Comparison of ENCODE assay signal across 2 cellular contexts in the genomic region with DNA sequence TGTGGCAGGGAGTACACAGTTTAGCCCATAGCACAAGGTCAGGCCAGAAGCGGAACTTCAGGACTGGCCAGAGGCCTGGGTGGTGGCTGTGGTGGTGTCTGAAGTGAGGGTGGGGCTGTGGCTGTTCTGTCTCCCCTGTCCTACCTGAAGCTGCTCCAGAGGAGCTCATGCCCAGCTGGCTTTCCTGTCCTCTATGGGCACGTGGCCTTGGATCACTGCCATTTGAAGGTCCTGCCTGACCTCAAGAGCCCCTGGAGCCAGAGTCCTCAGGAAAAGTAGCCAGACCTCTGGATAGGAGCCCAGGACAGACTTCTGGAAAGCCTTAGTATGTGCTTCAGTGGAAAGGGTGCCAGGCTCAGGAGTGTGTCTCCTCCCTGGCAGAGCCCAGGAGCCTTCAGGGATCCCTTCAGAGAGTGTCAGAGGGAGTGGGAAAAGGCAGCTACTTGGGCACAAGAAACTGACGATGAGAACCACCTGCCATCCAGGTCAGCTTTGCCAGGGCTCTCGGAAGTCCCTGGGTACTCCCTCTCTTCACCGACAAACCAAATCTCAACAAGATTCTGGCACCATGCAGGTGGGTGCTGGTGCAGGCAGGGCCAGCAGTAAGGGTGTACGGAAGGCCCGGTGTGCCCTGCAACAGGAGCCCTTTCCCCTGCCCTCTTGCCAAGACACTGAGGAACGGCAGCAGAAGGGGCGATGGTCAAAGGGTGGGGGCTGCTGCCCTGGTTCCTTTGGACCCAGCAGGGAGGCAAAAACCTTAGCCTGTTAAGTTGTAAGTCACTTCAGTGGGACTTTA.
TF ChIP-seq lines count a peak whose summit lies in the region.

No MANE protein-coding gene starts in this region.

TF ChIP-seq in H1, 55 proteins besides CTCF, POLR2A, EP300 and RAD21:
- TF ChIP-seq BCL11A (IDR thresholded peaks at IDR 0.05; ENCODE audit: low read depth in 2 of 2, low read length in 2 of 2) (no peak), HDAC2 (IDR thresholded peaks at IDR 0.05; ENCODE audit: borderline replicate concordance in 1 of 2, low read depth in 2 of 2, low read length in 2 of 2) (no peak), ASH2L (IDR thresholded peaks at IDR 0.05; ENCODE audit: low read length) (no peak), SIN3A (conservative IDR thresholded peaks at IDR 0.05 in 1 of 2, IDR thresholded peaks at IDR 0.05 in 1 of 2; ENCODE audit: low read depth in 1 of 2, low read length in 2 of 2) (no peak), GABPA (IDR thresholded peaks at IDR 0.05; ENCODE audit: borderline replicate concordance, insufficient read depth, low read length) (no peak), YY1 (IDR thresholded peaks at IDR 0.05; ENCODE audit: low read depth, low read length) (no peak), SP2 (IDR thresholded peaks at IDR 0.05; ENCODE audit: low read length) (no peak), TEAD4 (IDR thresholded peaks at IDR 0.05; ENCODE audit: low read depth, low read length) (no peak), SUZ12 (IDR thresholded peaks at IDR 0.05; ENCODE audit: low read length) (no peak), PHF8 (conservative IDR thresholded peaks at IDR 0.05; ENCODE audit: low read depth, low read length) (no peak), BACH1 (IDR thresholded peaks at IDR 0.05; ENCODE audit: low read length) (no peak), SAP30 (IDR thresholded peaks at IDR 0.05; ENCODE audit: insufficient read depth, insufficient replicate concordance, low read length) (no peak), KDM5A (IDR thresholded peaks at IDR 0.05; ENCODE audit: low read length) (no peak)
- TF ChIP-seq, protein P1, sequence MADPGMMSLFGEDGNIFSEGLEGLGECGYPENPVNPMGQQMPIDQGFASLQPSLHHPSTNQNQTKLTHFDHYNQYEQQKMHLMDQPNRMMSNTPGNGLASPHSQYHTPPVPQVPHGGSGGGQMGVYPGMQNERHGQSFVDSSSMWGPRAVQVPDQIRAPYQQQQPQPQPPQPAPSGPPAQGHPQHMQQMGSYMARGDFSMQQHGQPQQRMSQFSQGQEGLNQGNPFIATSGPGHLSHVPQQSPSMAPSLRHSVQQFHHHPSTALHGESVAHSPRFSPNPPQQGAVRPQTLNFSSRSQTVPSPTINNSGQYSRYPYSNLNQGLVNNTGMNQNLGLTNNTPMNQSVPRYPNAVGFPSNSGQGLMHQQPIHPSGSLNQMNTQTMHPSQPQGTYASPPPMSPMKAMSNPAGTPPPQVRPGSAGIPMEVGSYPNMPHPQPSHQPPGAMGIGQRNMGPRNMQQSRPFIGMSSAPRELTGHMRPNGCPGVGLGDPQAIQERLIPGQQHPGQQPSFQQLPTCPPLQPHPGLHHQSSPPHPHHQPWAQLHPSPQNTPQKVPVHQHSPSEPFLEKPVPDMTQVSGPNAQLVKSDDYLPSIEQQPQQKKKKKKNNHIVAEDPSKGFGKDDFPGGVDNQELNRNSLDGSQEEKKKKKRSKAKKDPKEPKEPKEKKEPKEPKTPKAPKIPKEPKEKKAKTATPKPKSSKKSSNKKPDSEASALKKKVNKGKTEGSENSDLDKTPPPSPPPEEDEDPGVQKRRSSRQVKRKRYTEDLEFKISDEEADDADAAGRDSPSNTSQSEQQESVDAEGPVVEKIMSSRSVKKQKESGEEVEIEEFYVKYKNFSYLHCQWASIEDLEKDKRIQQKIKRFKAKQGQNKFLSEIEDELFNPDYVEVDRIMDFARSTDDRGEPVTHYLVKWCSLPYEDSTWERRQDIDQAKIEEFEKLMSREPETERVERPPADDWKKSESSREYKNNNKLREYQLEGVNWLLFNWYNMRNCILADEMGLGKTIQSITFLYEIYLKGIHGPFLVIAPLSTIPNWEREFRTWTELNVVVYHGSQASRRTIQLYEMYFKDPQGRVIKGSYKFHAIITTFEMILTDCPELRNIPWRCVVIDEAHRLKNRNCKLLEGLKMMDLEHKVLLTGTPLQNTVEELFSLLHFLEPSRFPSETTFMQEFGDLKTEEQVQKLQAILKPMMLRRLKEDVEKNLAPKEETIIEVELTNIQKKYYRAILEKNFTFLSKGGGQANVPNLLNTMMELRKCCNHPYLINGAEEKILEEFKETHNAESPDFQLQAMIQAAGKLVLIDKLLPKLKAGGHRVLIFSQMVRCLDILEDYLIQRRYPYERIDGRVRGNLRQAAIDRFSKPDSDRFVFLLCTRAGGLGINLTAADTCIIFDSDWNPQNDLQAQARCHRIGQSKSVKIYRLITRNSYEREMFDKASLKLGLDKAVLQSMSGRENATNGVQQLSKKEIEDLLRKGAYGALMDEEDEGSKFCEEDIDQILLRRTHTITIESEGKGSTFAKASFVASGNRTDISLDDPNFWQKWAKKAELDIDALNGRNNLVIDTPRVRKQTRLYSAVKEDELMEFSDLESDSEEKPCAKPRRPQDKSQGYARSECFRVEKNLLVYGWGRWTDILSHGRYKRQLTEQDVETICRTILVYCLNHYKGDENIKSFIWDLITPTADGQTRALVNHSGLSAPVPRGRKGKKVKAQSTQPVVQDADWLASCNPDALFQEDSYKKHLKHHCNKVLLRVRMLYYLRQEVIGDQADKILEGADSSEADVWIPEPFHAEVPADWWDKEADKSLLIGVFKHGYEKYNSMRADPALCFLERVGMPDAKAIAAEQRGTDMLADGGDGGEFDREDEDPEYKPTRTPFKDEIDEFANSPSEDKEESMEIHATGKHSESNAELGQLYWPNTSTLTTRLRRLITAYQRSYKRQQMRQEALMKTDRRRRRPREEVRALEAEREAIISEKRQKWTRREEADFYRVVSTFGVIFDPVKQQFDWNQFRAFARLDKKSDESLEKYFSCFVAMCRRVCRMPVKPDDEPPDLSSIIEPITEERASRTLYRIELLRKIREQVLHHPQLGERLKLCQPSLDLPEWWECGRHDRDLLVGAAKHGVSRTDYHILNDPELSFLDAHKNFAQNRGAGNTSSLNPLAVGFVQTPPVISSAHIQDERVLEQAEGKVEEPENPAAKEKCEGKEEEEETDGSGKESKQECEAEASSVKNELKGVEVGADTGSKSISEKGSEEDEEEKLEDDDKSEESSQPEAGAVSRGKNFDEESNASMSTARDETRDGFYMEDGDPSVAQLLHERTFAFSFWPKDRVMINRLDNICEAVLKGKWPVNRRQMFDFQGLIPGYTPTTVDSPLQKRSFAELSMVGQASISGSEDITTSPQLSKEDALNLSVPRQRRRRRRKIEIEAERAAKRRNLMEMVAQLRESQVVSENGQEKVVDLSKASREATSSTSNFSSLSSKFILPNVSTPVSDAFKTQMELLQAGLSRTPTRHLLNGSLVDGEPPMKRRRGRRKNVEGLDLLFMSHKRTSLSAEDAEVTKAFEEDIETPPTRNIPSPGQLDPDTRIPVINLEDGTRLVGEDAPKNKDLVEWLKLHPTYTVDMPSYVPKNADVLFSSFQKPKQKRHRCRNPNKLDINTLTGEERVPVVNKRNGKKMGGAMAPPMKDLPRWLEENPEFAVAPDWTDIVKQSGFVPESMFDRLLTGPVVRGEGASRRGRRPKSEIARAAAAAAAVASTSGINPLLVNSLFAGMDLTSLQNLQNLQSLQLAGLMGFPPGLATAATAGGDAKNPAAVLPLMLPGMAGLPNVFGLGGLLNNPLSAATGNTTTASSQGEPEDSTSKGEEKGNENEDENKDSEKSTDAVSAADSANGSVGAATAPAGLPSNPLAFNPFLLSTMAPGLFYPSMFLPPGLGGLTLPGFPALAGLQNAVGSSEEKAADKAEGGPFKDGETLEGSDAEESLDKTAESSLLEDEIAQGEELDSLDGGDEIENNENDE (IDR thresholded peaks at IDR 0.05; ENCODE audit: insufficient replicate concordance, low read length): no peak
- TF ChIP-seq, protein P2, sequence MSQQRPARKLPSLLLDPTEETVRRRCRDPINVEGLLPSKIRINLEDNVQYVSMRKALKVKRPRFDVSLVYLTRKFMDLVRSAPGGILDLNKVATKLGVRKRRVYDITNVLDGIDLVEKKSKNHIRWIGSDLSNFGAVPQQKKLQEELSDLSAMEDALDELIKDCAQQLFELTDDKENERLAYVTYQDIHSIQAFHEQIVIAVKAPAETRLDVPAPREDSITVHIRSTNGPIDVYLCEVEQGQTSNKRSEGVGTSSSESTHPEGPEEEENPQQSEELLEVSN (IDR thresholded peaks at IDR 0.05): no peak
TF ChIP-seq in H1: peak in this region for 0.

TF ChIP-seq in GM23338, 12 proteins besides CTCF, POLR2A, EP300 and RAD21:
- TF ChIP-seq STAT1 (IDR thresholded peaks at IDR 0.05; ENCODE audit: unreplicated experiment) (no peak), NANOG (IDR thresholded peaks at IDR 0.05; ENCODE audit: borderline replicate concordance) (no peak), ZNF331 (CRISPR knock-in tag; IDR thresholded peaks at IDR 0.05; ENCODE audit: low read depth) (no peak), POLR2AphosphoS5 (IDR thresholded peaks at IDR 0.05; ENCODE audit: low read depth) (no peak), EZH2phosphoT487 (IDR thresholded peaks at IDR 0.05; ENCODE audit: unreplicated experiment) (no peak), ZNF114 (CRISPR knock-in tag; IDR thresholded peaks at IDR 0.05) (no peak)
- TF ChIP-seq, protein P3, sequence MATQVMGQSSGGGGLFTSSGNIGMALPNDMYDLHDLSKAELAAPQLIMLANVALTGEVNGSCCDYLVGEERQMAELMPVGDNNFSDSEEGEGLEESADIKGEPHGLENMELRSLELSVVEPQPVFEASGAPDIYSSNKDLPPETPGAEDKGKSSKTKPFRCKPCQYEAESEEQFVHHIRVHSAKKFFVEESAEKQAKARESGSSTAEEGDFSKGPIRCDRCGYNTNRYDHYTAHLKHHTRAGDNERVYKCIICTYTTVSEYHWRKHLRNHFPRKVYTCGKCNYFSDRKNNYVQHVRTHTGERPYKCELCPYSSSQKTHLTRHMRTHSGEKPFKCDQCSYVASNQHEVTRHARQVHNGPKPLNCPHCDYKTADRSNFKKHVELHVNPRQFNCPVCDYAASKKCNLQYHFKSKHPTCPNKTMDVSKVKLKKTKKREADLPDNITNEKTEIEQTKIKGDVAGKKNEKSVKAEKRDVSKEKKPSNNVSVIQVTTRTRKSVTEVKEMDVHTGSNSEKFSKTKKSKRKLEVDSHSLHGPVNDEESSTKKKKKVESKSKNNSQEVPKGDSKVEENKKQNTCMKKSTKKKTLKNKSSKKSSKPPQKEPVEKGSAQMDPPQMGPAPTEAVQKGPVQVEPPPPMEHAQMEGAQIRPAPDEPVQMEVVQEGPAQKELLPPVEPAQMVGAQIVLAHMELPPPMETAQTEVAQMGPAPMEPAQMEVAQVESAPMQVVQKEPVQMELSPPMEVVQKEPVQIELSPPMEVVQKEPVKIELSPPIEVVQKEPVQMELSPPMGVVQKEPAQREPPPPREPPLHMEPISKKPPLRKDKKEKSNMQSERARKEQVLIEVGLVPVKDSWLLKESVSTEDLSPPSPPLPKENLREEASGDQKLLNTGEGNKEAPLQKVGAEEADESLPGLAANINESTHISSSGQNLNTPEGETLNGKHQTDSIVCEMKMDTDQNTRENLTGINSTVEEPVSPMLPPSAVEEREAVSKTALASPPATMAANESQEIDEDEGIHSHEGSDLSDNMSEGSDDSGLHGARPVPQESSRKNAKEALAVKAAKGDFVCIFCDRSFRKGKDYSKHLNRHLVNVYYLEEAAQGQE (IDR thresholded peaks at IDR 0.05; ENCODE audit: unreplicated experiment): no peak
- TF ChIP-seq, protein P4, sequence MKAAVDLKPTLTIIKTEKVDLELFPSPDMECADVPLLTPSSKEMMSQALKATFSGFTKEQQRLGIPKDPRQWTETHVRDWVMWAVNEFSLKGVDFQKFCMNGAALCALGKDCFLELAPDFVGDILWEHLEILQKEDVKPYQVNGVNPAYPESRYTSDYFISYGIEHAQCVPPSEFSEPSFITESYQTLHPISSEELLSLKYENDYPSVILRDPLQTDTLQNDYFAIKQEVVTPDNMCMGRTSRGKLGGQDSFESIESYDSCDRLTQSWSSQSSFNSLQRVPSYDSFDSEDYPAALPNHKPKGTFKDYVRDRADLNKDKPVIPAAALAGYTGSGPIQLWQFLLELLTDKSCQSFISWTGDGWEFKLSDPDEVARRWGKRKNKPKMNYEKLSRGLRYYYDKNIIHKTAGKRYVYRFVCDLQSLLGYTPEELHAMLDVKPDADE (IDR thresholded peaks at IDR 0.05): no peak
